ENCODE assay signal across 25 cellular contexts in genomic region chr11:7545611-7546010, GRCh38. TPM values are rescaled to one million over a fixed set of nuclear protein-coding genes. Genes with fewer than 3 reads are reported as not detected.
A peak's percentile ranks its signal among the peaks of the same experiment; 100 is the strongest.
DNase-seq lines count a peak whose midpoint lies in the region; ATAC-seq lines count a peak whose summit lies in the region.
"Had no signal": no experiment of that assay in that cellular context is flagged by ENCODE, and none has a peak within 500 bp of the region (broad histone marks: within the 10 kb centered on the region; RNA-seq: fewer than 3 reads in every experiment).

No MANE protein-coding gene starts in this region.

- ATAC-seq in esophagus mucosa: peak; percentile 27
- ATAC-seq in memory B cell (ENCODE audit: low read depth): no peak
- no peak for ATAC-seq in GM21367 (IDR thresholded peaks at IDR 0.05; ENCODE audit: unreplicated experiment)
- no peak for ATAC-seq in HG03378 (IDR thresholded peaks at IDR 0.05; ENCODE audit: unreplicated experiment)
- no peak for ATAC-seq in activated naive CD8-positive, alpha-beta T cell treated with anti-CD3 and anti-CD28 coated beads, Interleukin-2, amount 50 U/mL, for 24 hours
- ATAC-seq: Right ventricle myocardium inferior, SK-N-SH treated with all-trans-retinoic acid at 6 μM for 48 hours had no signal

- no peak overlapping the region for H3K4me3 Mint-ChIP-seq in memory B cell
- H3K4me3 Mint-ChIP-seq in activated naive CD8-positive, alpha-beta T cell treated with anti-CD3 and anti-CD28 coated beads, Interleukin-2, amount 50 U/mL, for 24 hours: no peak overlapping the region
- H3K4me3 Mint-ChIP-seq: B cell; CD14-positive monocyte; CD8-positive, alpha-beta memory T cell had no signal

- H3K9me3 Mint-ChIP-seq in memory B cell: no peaks in the 10 kb centered on the region
- H3K9me3 Mint-ChIP-seq in activated naive CD8-positive, alpha-beta T cell treated with anti-CD3 and anti-CD28 coated beads, Interleukin-2, amount 50 U/mL, for 24 hours: no peaks in the 10 kb centered on the region
- H3K9me3 Mint-ChIP-seq: CD14-positive monocyte; CD8-positive, alpha-beta memory T cell had no signal

- H3K27me3 Mint-ChIP-seq in memory B cell: no peaks in the 10 kb centered on the region
- H3K27me3 Mint-ChIP-seq in activated naive CD8-positive, alpha-beta T cell treated with anti-CD3 and anti-CD28 coated beads, Interleukin-2, amount 50 U/mL, for 24 hours: no peaks in the 10 kb centered on the region
- H3K27me3 Mint-ChIP-seq: B cell had no signal

- peaks cover 50% of the 10 kb centered on the region for H3K4me1 Mint-ChIP-seq in memory B cell
- peaks cover 2% of the 10 kb centered on the region for H3K4me1 Mint-ChIP-seq in activated naive CD8-positive, alpha-beta T cell treated with anti-CD3 and anti-CD28 coated beads, Interleukin-2, amount 50 U/mL, for 24 hours
- H3K4me1 Mint-ChIP-seq: CD14-positive monocyte had no signal

- peak overlapping the region; percentile 28 for H3K27ac Mint-ChIP-seq in memory B cell
- no peak overlapping the region for H3K27ac Mint-ChIP-seq in activated naive CD8-positive, alpha-beta T cell treated with anti-CD3 and anti-CD28 coated beads, Interleukin-2, amount 50 U/mL, for 24 hours
- H3K27ac Mint-ChIP-seq: B cell had no signal

- DNase-seq in activated CD8-positive, alpha-beta memory T cell treated with anti-CD3 and anti-CD28 coated beads for 24 hours: peak; percentile 9
- no peak for DNase-seq in activated CD8-positive, alpha-beta memory T cell treated with anti-CD3 and anti-CD28 coated beads, Interleukin-2, amount 50 U/mL, for 4 hours
- no peak for DNase-seq in memory B cell (ENCODE audit: low spot score in 2 of 2)
- no peak for DNase-seq in activated naive CD8-positive, alpha-beta T cell treated with anti-CD3 and anti-CD28 coated beads, Interleukin-2, amount 50 U/mL, for 24 hours
- DNase-seq in NCI-H146 treated with DMSO at 0.1 percent for 48 hours (lab: John Stamatoyannopoulos, UW; ENCODE audit: unreplicated experiment): no peak
- DNase-seq: CD8-positive, alpha-beta memory T cell; DMS79 treated with DMSO at 0.1 percent for 48 hours; HCEC 1CT; KG1; MM.1S; NCI-H1417; NCI-H1694 treated with DMSO at 0.1 percent for 48 hours; NCI-H2081; NCI-H2171 treated with DMSO at 0.1 percent for 48 hours; NCI-H345; NCI-H510A treated with DMSO at 0.1 percent for 48 hours; NCI-H748 treated with DMSO at 0.1 percent for 48 hours; SJCRH30 had no signal

- peaks cover 15% of the 10 kb centered on the region for H3K36me3 Mint-ChIP-seq in memory B cell
- peaks cover 8% of the 10 kb centered on the region for H3K36me3 Mint-ChIP-seq in activated naive CD8-positive, alpha-beta T cell treated with anti-CD3 and anti-CD28 coated beads, Interleukin-2, amount 50 U/mL, for 24 hours (ENCODE audit: low read depth)

RNA-seq across cellular contexts. Expression of gene PPFIBP2, which starts 31.8 kb away (rescaled TPM):
- 33.4 TPM for total RNA-seq in esophagus mucosa
